ENCODE assay signal across 29 cellular contexts in genomic region chr18:64090876-64091275, GRCh38. TPM values are rescaled to one million over a fixed set of nuclear protein-coding genes. Genes with fewer than 3 reads are reported as not detected.
DNase-seq lines count a peak whose midpoint lies in the region; ATAC-seq and TF ChIP-seq lines count a peak whose summit lies in the region.
"Had no signal": no experiment of that assay in that cellular context is flagged by ENCODE, and none has a peak within 500 bp of the region (broad histone marks: within the 10 kb centered on the region; RNA-seq: fewer than 3 reads in every experiment).

No MANE protein-coding gene starts in this region.

- H3K27ac ChIP-seq in heart left ventricle = no peak overlapping the region
- no peak overlapping the region for H3K27ac ChIP-seq in breast epithelium
- H3K27ac ChIP-seq: colonic mucosa, ovary, sigmoid colon, VCaP had no signal

- H3K9me3 ChIP-seq in heart left ventricle = no peaks in the 10 kb centered on the region
- H3K9me3 ChIP-seq in breast epithelium = no peaks in the 10 kb centered on the region
- H3K9me3 ChIP-seq: colonic mucosa, ovary, sigmoid colon had no signal

- H3K27me3 Mint-ChIP-seq in activated naive CD8-positive, alpha-beta T cell treated with anti-CD3 and anti-CD28 coated beads, Interleukin-2, amount 50 U/mL, for 24 hours = peaks cover 5% of the 10 kb centered on the region
- H3K27me3 Mint-ChIP-seq: type B pancreatic cell had no signal

- peak; percentile 53 for ATAC-seq in GM18519 (IDR thresholded peaks at IDR 0.05; ENCODE audit: low FRiP score, unreplicated experiment)
- ATAC-seq in GM21423 (IDR thresholded peaks at IDR 0.05; ENCODE audit: unreplicated experiment) = peak; percentile 36
- ATAC-seq in HG02981 (IDR thresholded peaks at IDR 0.05; ENCODE audit: unreplicated experiment) = peak; percentile 67
- peak; percentile 53 for ATAC-seq in HG03565 (IDR thresholded peaks at IDR 0.05; ENCODE audit: unreplicated experiment)
- no peak for ATAC-seq in heart left ventricle
- no peak for ATAC-seq in activated naive CD8-positive, alpha-beta T cell treated with anti-CD3 and anti-CD28 coated beads, Interleukin-2, amount 50 U/mL, for 24 hours
- ATAC-seq: HCT116; naive thymus-derived CD8-positive, alpha-beta T cell; stimulated activated naive CD8-positive, alpha-beta T cell treated with anti-CD3 and anti-CD28 coated beads, Interleukin-15, Interleukin-2, amounts not matched to agents 100 U/mL and 50 U/mL, for 24 hours had no signal

- no peaks in the 10 kb centered on the region for H3K36me3 Mint-ChIP-seq in activated naive CD8-positive, alpha-beta T cell treated with anti-CD3 and anti-CD28 coated beads, Interleukin-2, amount 50 U/mL, for 24 hours (ENCODE audit: low read depth)
- H3K36me3 Mint-ChIP-seq: naive thymus-derived CD8-positive, alpha-beta T cell had no signal

- no peaks in the 10 kb centered on the region for H3K36me3 ChIP-seq in heart left ventricle
- no peaks in the 10 kb centered on the region for H3K36me3 ChIP-seq in breast epithelium
- H3K36me3 ChIP-seq: colonic mucosa, ovary, sigmoid colon had no signal

- H3K4me3 ChIP-seq in heart left ventricle (no peak overlapping the region), breast epithelium (no peak overlapping the region)
- H3K4me3 ChIP-seq: colonic mucosa, ovary, sigmoid colon had no signal

- H3K9me3 Mint-ChIP-seq in activated naive CD8-positive, alpha-beta T cell treated with anti-CD3 and anti-CD28 coated beads, Interleukin-2, amount 50 U/mL, for 24 hours = no peaks in the 10 kb centered on the region
- H3K9me3 Mint-ChIP-seq: type B pancreatic cell had no signal

- no peak for DNase-seq in activated naive CD4-positive, alpha-beta T cell treated with Interleukin-2 at 50 U/mL for 16 hours
- no peak for DNase-seq in heart left ventricle
- no peak for DNase-seq in activated naive CD8-positive, alpha-beta T cell treated with anti-CD3 and anti-CD28 coated beads, Interleukin-2, amount 50 U/mL, for 24 hours
- no peak for DNase-seq in breast epithelium (ENCODE audit: low spot score in 2 of 2)
- DNase-seq: activated naive CD4-positive, alpha-beta T cell treated with anti-CD3 and anti-CD28 coated beads, Interleukin-2, amount 50 U/mL, for 16 hours; activated T-cell treated with anti-CD3 and anti-CD28 coated beads for 4 hours; colonic mucosa; DMS79; hypothalamus; Karpas-422; kidney; mesenchymal stem cell; naive thymus-derived CD8-positive, alpha-beta T cell; NCI-H1105; NCI-H2081 treated with DMSO at 0.1 percent for 48 hours; NCI-H524 treated with DMSO at 0.1 percent for 48 hours; ovary; SHP77; sigmoid colon; stimulated activated naive CD8-positive, alpha-beta T cell treated with anti-CD3 and anti-CD28 coated beads, Interleukin-15, Interleukin-2, amounts not matched to agents 100 U/mL and 50 U/mL, for 24 hours had no signal

- no peak for TF ChIP-seq CTCF in heart left ventricle (IDR thresholded peaks at IDR 0.05)
- TF ChIP-seq CTCF in breast epithelium (IDR thresholded peaks at IDR 0.05) = no peak

- H3K4me3 Mint-ChIP-seq in activated naive CD8-positive, alpha-beta T cell treated with anti-CD3 and anti-CD28 coated beads, Interleukin-2, amount 50 U/mL, for 24 hours = no peak overlapping the region
- H3K4me3 Mint-ChIP-seq: naive thymus-derived CD8-positive, alpha-beta T cell; type B pancreatic cell had no signal

- H3K4me1 Mint-ChIP-seq in activated naive CD8-positive, alpha-beta T cell treated with anti-CD3 and anti-CD28 coated beads, Interleukin-2, amount 50 U/mL, for 24 hours = no peaks in the 10 kb centered on the region
- H3K4me1 Mint-ChIP-seq: naive thymus-derived CD8-positive, alpha-beta T cell had no signal

- no peak overlapping the region for H3K27ac Mint-ChIP-seq in activated naive CD8-positive, alpha-beta T cell treated with anti-CD3 and anti-CD28 coated beads, Interleukin-2, amount 50 U/mL, for 24 hours
- H3K27ac Mint-ChIP-seq: naive thymus-derived CD8-positive, alpha-beta T cell; type B pancreatic cell had no signal

- no peak for TF ChIP-seq POLR2A in heart left ventricle (IDR thresholded peaks at IDR 0.05)
- no peak for TF ChIP-seq POLR2A in breast epithelium (IDR thresholded peaks at IDR 0.05)

- no peaks in the 10 kb centered on the region for H3K4me1 ChIP-seq in heart left ventricle
- H3K4me1 ChIP-seq in breast epithelium = no peaks in the 10 kb centered on the region
- H3K4me1 ChIP-seq: colonic mucosa, sigmoid colon had no signal

- peaks cover 0 to 4% (median 0%) of the 10 kb centered on the region in 9 donors for H3K27me3 ChIP-seq in heart left ventricle
- no peaks in the 10 kb centered on the region for H3K27me3 ChIP-seq in breast epithelium
- H3K27me3 ChIP-seq: colonic mucosa, ovary, sigmoid colon had no signal

- intact Hi-C loops in heart left ventricle (cut with DNase I) (no loop called here), breast epithelium (cut with DNase I; ENCODE audit: low total_unique reads) (no loop called here)

- 84 to 95% (median 87%) methylated on average over 2 of the region's 2 CpGs for WGBS in heart left ventricle, 4 donors

RNA-seq across cellular contexts. Expression of gene LINC00305, which starts 58.0 kb away (rescaled TPM):
- not detected for total RNA-seq in heart left ventricle
- polyA plus RNA-seq in heart left ventricle = not detected
- not detected for total RNA-seq in breast epithelium
- total RNA-seq: colonic mucosa; HT1080; kidney; naive thymus-derived CD8-positive, alpha-beta T cell; ovary; sigmoid colon; T-helper 1 cell treated with Interleukin-12 subunit alpha and Interleukin-12 subunit beta and Interleukin-4 antibody, amounts not matched to agents 30 ng/mL and 1 ng/mL, for 36 hours had no signal
- polyA plus RNA-seq: naive thymus-derived CD8-positive, alpha-beta T cell; sigmoid colon had no signal

Comparison
In these comparisons a context has a peak if more than half of its experiments do, and no peak if none do; other contexts are left out.
1. ATAC-seq: peak in GM18519 (single experiment), GM21423 (single experiment), HG02981 (single experiment) and HG03565 (single experiment); none in heart left ventricle (0 of 4) and activated naive CD8-positive, alpha-beta T cell treated with anti-CD3 and anti-CD28 coated beads, Interleukin-2, amount 50 U/mL, for 24 hours (single experiment).